1 cellular context compared by ENCODE assay signal in the genomic region with DNA sequence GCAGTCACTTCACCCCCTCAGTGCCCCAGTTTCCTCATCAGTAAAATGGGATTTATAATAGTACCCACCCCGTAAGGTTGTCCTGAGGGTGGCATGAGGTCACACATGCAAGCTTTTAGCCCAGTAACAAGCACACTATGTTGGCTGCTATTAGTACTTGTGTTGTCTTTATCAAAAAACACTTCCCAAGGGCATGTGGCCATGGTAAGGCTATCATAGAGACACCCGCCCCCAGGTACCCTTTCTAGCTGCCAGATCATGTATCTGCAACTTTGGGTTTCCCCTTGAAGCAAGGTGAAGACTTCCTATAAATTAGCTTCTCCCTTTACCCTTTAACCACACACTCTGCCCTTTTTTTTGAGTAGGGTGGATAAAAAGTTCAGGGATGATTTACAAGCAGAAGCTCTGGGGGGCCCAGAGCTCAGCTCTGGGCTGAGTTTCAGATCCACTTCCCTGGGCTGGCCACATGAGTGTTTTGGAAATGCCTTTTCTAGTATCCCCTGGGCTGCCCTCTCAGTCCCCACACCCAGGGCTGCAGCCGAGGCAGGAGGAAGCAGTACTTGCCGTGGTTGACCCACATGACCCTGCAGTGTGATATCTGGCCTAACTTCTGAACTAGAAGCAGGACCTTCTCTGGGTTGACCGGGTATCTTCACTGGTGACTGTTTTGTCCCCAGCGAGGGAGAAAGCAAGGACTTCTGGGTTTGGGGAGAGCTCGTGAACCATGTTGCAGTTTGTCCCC.
TF ChIP-seq lines count a peak whose summit lies in the region.

No MANE protein-coding gene starts in this region.

TF ChIP-seq in WTC11, 78 proteins besides CTCF, POLR2A, EP300 and RAD21 (continued from another document):
- TF ChIP-seq, protein P1, sequence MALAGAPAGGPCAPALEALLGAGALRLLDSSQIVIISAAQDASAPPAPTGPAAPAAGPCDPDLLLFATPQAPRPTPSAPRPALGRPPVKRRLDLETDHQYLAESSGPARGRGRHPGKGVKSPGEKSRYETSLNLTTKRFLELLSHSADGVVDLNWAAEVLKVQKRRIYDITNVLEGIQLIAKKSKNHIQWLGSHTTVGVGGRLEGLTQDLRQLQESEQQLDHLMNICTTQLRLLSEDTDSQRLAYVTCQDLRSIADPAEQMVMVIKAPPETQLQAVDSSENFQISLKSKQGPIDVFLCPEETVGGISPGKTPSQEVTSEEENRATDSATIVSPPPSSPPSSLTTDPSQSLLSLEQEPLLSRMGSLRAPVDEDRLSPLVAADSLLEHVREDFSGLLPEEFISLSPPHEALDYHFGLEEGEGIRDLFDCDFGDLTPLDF (CRISPR knock-in tag; IDR thresholded peaks at IDR 0.05), result no peak
- no peak for TF ChIP-seq SOX15 (CRISPR knock-in tag; IDR thresholded peaks at IDR 0.05)
- TF ChIP-seq CREM (CRISPR knock-in tag; IDR thresholded peaks at IDR 0.05), result no peak
- no peak for TF ChIP-seq MXD4 (CRISPR knock-in tag; IDR thresholded peaks at IDR 0.05; ENCODE audit: borderline replicate concordance)
- TF ChIP-seq, protein P2, sequence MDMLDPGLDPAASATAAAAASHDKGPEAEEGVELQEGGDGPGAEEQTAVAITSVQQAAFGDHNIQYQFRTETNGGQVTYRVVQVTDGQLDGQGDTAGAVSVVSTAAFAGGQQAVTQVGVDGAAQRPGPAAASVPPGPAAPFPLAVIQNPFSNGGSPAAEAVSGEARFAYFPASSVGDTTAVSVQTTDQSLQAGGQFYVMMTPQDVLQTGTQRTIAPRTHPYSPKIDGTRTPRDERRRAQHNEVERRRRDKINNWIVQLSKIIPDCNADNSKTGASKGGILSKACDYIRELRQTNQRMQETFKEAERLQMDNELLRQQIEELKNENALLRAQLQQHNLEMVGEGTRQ (CRISPR knock-in tag; IDR thresholded peaks at IDR 0.05), result no peak
- TF ChIP-seq ZNF121 (CRISPR knock-in tag; IDR thresholded peaks at IDR 0.05), result no peak
- TF ChIP-seq, protein P3, sequence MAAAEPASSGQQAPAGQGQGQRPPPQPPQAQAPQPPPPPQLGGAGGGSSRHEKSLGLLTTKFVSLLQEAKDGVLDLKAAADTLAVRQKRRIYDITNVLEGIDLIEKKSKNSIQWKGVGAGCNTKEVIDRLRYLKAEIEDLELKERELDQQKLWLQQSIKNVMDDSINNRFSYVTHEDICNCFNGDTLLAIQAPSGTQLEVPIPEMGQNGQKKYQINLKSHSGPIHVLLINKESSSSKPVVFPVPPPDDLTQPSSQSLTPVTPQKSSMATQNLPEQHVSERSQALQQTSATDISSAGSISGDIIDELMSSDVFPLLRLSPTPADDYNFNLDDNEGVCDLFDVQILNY (CRISPR knock-in tag; IDR thresholded peaks at IDR 0.05), result no peak
- TF ChIP-seq TEAD1 (CRISPR knock-in tag; IDR thresholded peaks at IDR 0.05), result no peak
